Comparison of ENCODE assay signal across 24 cellular contexts in the genomic region with DNA sequence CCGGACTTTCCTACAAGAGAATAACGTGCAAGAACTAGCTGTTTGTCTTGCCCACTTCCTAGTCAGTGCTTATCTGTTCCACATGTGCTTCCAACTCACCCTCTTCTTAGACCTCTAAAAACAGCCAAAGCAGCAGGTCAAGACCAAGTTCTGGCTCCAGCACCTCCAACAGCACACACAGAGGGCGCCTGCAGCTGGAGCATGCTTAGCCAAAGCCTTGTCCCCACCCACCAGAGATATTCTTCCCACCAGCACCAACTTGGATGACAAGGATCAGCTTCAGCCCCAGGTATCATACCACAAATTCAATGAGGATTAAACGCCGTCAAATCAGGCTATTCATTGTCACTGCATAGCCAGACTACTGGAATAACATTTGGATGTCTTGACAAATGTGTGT. TPM values are rescaled to one million over a fixed set of nuclear protein-coding genes. Genes with fewer than 3 reads are reported as not detected.
A peak's percentile ranks its signal among the peaks of the same experiment; 100 is the strongest.
DNase-seq lines count a peak whose midpoint lies in the region; ATAC-seq, FAIRE-seq and TF ChIP-seq lines count a peak whose summit lies in the region.
"Had no signal": no experiment of that assay in that cellular context is flagged by ENCODE, and none has a peak within 500 bp of the region (broad histone marks: within the 10 kb centered on the region; RNA-seq: fewer than 3 reads in every experiment).

No MANE protein-coding gene starts in this region.

- H2BK5ac ChIP-seq in IMR-90 (ENCODE audit: low read depth, low read length, poor library complexity, severe bottlenecking) (no peak overlapping the region), trophoblast cell (ENCODE audit: low read depth, low read length, poor library complexity) (no peak overlapping the region)

- H3K9me3 ChIP-seq in IMR-90 (ENCODE audit: control insufficient read depth, insufficient read depth, low read length) (no peaks in the 10 kb centered on the region), K562 (replicated peaks; ENCODE audit: control insufficient read depth, insufficient read depth, low read depth, low read length) (no peaks in the 10 kb centered on the region), trophoblast cell (ENCODE audit: insufficient read depth, low read depth, low read length) (no peaks in the 10 kb centered on the region)
- H3K9me3 ChIP-seq: SJCRH30 had no signal

- no peak overlapping the region for H2BK20ac ChIP-seq in IMR-90 (ENCODE audit: low read depth, low read length)

- TF ChIP-seq CTCF in IMR-90 (conservative IDR thresholded peaks at IDR 0.05; ENCODE audit: low read depth, low read length), result no peak
- TF ChIP-seq CTCF in K562 (IDR thresholded peaks at IDR 0.05 in 2 of 3, conservative IDR thresholded peaks at IDR 0.05 in 1 of 3; ENCODE audit: insufficient read depth in 2 of 3, low read depth in 1 of 3, low read length in 3 of 3), result no peak

- peaks cover 10% of the 10 kb centered on the region for H3K9me1 ChIP-seq in IMR-90 (ENCODE audit: insufficient read depth, low read length)
- no peaks in the 10 kb centered on the region for H3K9me1 ChIP-seq in K562 (ENCODE audit: control insufficient read depth, insufficient read depth, low read length)

- H4K8ac ChIP-seq in IMR-90 (ENCODE audit: low read depth in 2 of 2, low read length in 2 of 2) (no peak overlapping the region), trophoblast cell (ENCODE audit: low read depth, low read length) (no peak overlapping the region)

- H4K20me1 ChIP-seq in IMR-90 (ENCODE audit: insufficient read depth, low read length) (0 out of 2 replicates have a peak, but pooled peaks cover 3% of the 10 kb centered on the region), K562 (replicated peaks; ENCODE audit: control insufficient read depth, insufficient read depth, low read length) (no peaks in the 10 kb centered on the region)
- H4K20me1 ChIP-seq: BLaER1 had no signal

- CTCF ChIA-PET in IMR-90 (lab: Yijun Ruan, JAX), result interaction anchor here (0.6 kb wide), 1 partner anchor 89 kb away, joined by 3 read pairs; no protein-coding TSS in a partner anchor
- CTCF ChIA-PET in K562 (lab: Yijun Ruan, JAX; ENCODE audit: low intra/inter-chr PET ratio), result no interaction called here

- no peak overlapping the region for H3K4me3 ChIP-seq in IMR-90 (ENCODE audit: insufficient read depth, low read depth, low read length)
- H3K4me3 ChIP-seq in K562, result no peak overlapping the region
- H3K4me3 ChIP-seq in trophoblast cell (ENCODE audit: low read depth, low read length), result no peak overlapping the region
- H3K4me3 ChIP-seq: BLaER1, GM12878, GM23248, SJCRH30 had no signal

- in situ Hi-C loops in IMR-90 (cut with MboI; ENCODE audit: low sequenced_read_pairs), result no loop called here
- in situ Hi-C loops in K562 (cut with MboI), result no loop called here

- H3K23ac ChIP-seq in IMR-90 (ENCODE audit: low read depth, low read length) (0 out of 2 replicates have a peak overlapping the region, but pooled peaks have one; percentile 27), trophoblast cell (ENCODE audit: low read length) (no peak overlapping the region)

- H3K27ac ChIP-seq in IMR-90 (ENCODE audit: insufficient read depth, low read length) (no peak overlapping the region), K562 (ENCODE audit: extremely low read depth, low read depth, low read length) (no peak overlapping the region), trophoblast cell (ENCODE audit: low read depth, low read length) (no peak overlapping the region)
- H3K27ac ChIP-seq: 22Rv1, BLaER1, GM23248, RWPE1, SJCRH30 had no signal

- no peak for TF ChIP-seq EP300 in K562 (IDR thresholded peaks at IDR 0.05; ENCODE audit: low read length)

- no peak for FAIRE-seq in K562 (lab: Jason Lieb, UNC)
- FAIRE-seq: GM12878 had no signal

- ATAC-seq in IMR-90 (ENCODE audit: low read depth) (no peak), K562 (peak; percentile 88), GM18517 (IDR thresholded peaks at IDR 0.05; ENCODE audit: unreplicated experiment) (no peak)
- ATAC-seq: GM12878 had no signal

- no peak overlapping the region for H2AFZ ChIP-seq in IMR-90 (replicated peaks; ENCODE audit: low read length, poor library complexity)
- H2AFZ ChIP-seq in K562 (ENCODE audit: low read depth, low read length), result peak overlapping the region; percentile 32
- no peak overlapping the region for H2AFZ ChIP-seq in trophoblast cell (ENCODE audit: insufficient read depth, low read length, poor library complexity)
- H2AFZ ChIP-seq: GM23248 had no signal

- no peak overlapping the region for H3K4me2 ChIP-seq in IMR-90 (ENCODE audit: low read depth, low read length)
- peak overlapping the region; percentile 33 for H3K4me2 ChIP-seq in K562 (ENCODE audit: insufficient read depth, low read length)
- no peak overlapping the region for H3K4me2 ChIP-seq in trophoblast cell (ENCODE audit: low read length)
- H3K4me2 ChIP-seq: BLaER1 had no signal

- H3K18ac ChIP-seq in IMR-90 (ENCODE audit: low read depth, low read length), result no peak overlapping the region
- H3K18ac ChIP-seq in trophoblast cell (ENCODE audit: low read length), result no peak overlapping the region

- no peak overlapping the region for H3K14ac ChIP-seq in IMR-90 (replicated peaks; ENCODE audit: low read depth, low read length)
- H3K14ac ChIP-seq in trophoblast cell (ENCODE audit: low read length), result no peak overlapping the region

- H2AK5ac ChIP-seq in IMR-90 (ENCODE audit: low read depth, low read length), result no peak overlapping the region
- no peak overlapping the region for H2AK5ac ChIP-seq in trophoblast cell (ENCODE audit: low read length)

- POLR2A ChIA-PET in IMR-90 (lab: Charles Lee; ENCODE audit: unreplicated experiment), result no interaction called here
- POLR2A ChIA-PET in K562 (lab: Yijun Ruan, JAX), result no interaction called here

- dilution Hi-C loops in IMR-90 (cut with HindIII; ENCODE audit: low sequenced_read_pairs, unreplicated experiment), result no loop called here

- H3K79me2 ChIP-seq in K562 (ENCODE audit: control insufficient read depth, insufficient read depth, low read length), result no peaks in the 10 kb centered on the region
- no peaks in the 10 kb centered on the region for H3K79me2 ChIP-seq in trophoblast cell (ENCODE audit: control insufficient read depth, insufficient read depth, low read length, poor library complexity)

- intact Hi-C loops in IMR-90 (cut with micrococcal nuclease), result no loop called here
- intact Hi-C loops in K562 (cut with micrococcal nuclease), result no loop called here

- peak; percentile 22 for DNase-seq in NCI-H82 (lab: John Stamatoyannopoulos, UW)
- DNase-seq in NCI-H82 treated with DMSO at 0.1 percent for 48 hours (lab: John Stamatoyannopoulos, UW; ENCODE audit: unreplicated experiment), result no peak
- no peak for DNase-seq in IMR-90
- DNase-seq in K562 (ENCODE audit: extremely low read depth in 1 of 4, low spot score in 3 of 4), result peak in 2 of 4 experiments; percentile 23 to 52
- DNase-seq in trophoblast cell, result peak; percentile 86
- no peak for DNase-seq in SHP77 treated with DMSO at 0.1 percent for 48 hours (lab: John Stamatoyannopoulos, UW)
- no peak for DNase-seq in NCI-H345 (lab: John Stamatoyannopoulos, UW)
- DNase-seq: ACHN; CD4-positive, alpha-beta memory T cell; DND-41; GM23248; H9; MM.1S; NCI-H1048; NCI-H1417 treated with DMSO at 0.1 percent for 48 hours; NCI-H187; NCI-H446 treated with DMSO at 0.1 percent for 48 hours; NCI-H526 treated with DMSO at 0.1 percent for 48 hours; SJCRH30 had no signal

- no peak overlapping the region for H2BK12ac ChIP-seq in trophoblast cell (ENCODE audit: low read length)

- H3K27me3 ChIP-seq in IMR-90 (ENCODE audit: control insufficient read depth, insufficient read depth, low read length), result no peaks in the 10 kb centered on the region
- no peaks in the 10 kb centered on the region for H3K27me3 ChIP-seq in K562 (ENCODE audit: control insufficient read depth in 2 of 2, insufficient read depth in 2 of 2, low read length in 2 of 2)
- no peaks in the 10 kb centered on the region for H3K27me3 ChIP-seq in trophoblast cell (ENCODE audit: insufficient read depth, low read length)
- H3K27me3 ChIP-seq: BLaER1, SJCRH30 had no signal

- H2BK120ac ChIP-seq in IMR-90 (ENCODE audit: low read depth, low read length) (no peak overlapping the region), trophoblast cell (ENCODE audit: insufficient read depth, low read length, poor library complexity) (no peak overlapping the region)

- H3K4me1 ChIP-seq in IMR-90 (ENCODE audit: control insufficient read depth, insufficient read depth, low read length), result peaks cover 3% of the 10 kb centered on the region; the same call in 1 of the 2 replicates
- H3K4me1 ChIP-seq in K562 (replicated peaks in 1 of 2; ENCODE audit: control insufficient read depth in 2 of 2, insufficient read depth in 2 of 2, low read length in 2 of 2), result peaks cover 0 to 2% of the 10 kb centered on the region in 2 experiments; a peak in 2 of 5 replicates
- no peaks in the 10 kb centered on the region for H3K4me1 ChIP-seq in trophoblast cell (ENCODE audit: control insufficient read depth in 1 of 2, insufficient read depth in 2 of 2, low read length in 2 of 2)
- H3K4me1 ChIP-seq: SJCRH30 had no signal

- H4K91ac ChIP-seq in IMR-90 (ENCODE audit: insufficient read depth, low read depth, low read length) (no peak overlapping the region), trophoblast cell (ENCODE audit: low read depth, low read length) (no peak overlapping the region)

- H2BK15ac ChIP-seq in IMR-90 (ENCODE audit: low read depth, low read length), result no peak overlapping the region

- H3K56ac ChIP-seq in IMR-90 (ENCODE audit: extremely low read depth, insufficient read depth, low read length), result no peak overlapping the region

- BruUV-seq in IMR-90 (replicated peaks; lab: Mats Ljungman, UMichigan), result no TSS peak
- no TSS peak for BruUV-seq in K562 (replicated peaks; lab: Mats Ljungman, UMichigan)

- peaks cover 4 to 25% of the 10 kb centered on the region in 2 experiments for H3K79me1 ChIP-seq in IMR-90 (ENCODE audit: low read depth in 1 of 2, low read length in 2 of 2)
- H3K79me1 ChIP-seq in trophoblast cell (ENCODE audit: low read length), result no peaks in the 10 kb centered on the region

- no peak for TF ChIP-seq POLR2A in IMR-90 (IDR thresholded peaks at IDR 0.05; ENCODE audit: low read depth, low read length)
- no peak for TF ChIP-seq POLR2A in K562 (conservative IDR thresholded peaks at IDR 0.05)

- H3K4ac ChIP-seq in IMR-90 (ENCODE audit: low read depth, low read length), result no peak overlapping the region
- no peak overlapping the region for H3K4ac ChIP-seq in trophoblast cell (ENCODE audit: low read depth, low read length)

- H2AK9ac ChIP-seq in IMR-90 (replicated peaks; ENCODE audit: low read depth, low read length, poor library complexity), result no peak overlapping the region

- H3K36me3 ChIP-seq in IMR-90 (ENCODE audit: control insufficient read depth, insufficient read depth, low read length) (peaks cover 4% of the 10 kb centered on the region), K562 (ENCODE audit: control insufficient read depth, insufficient read depth, low read length) (peaks cover 7% of the 10 kb centered on the region; the same call in 2 of the 3 replicates), trophoblast cell (ENCODE audit: control insufficient read depth in 1 of 2, insufficient read depth in 2 of 2, low read length in 2 of 2) (peaks cover 6 to 10% of the 10 kb centered on the region in 2 experiments)

- 100% methylated on average over 1 of the region's 5 CpGs; no CpG with 5 or more reads in 1 of the 2 experiments for WGBS in IMR-90 (ENCODE audit: extremely low coverage in 2 of 2, insufficient read length in 1 of 2), 2 experiments
- 18% methylated on average over 5 of the region's 5 CpGs for WGBS in K562 (ENCODE audit: insufficient coverage, low coverage, missing lambda C conversion rate)
- no CpG with 5 or more reads among the region's 5 CpGs for WGBS in trophoblast cell (ENCODE audit: extremely low coverage, insufficient coverage, insufficient read length)

- H3K9ac ChIP-seq in IMR-90 (ENCODE audit: low read depth, low read length) (no peak overlapping the region), K562 (ENCODE audit: insufficient read depth in 1 of 2, low read depth in 2 of 2, low read length in 2 of 2) (no peak overlapping the region; a peak in 1 of 4 replicates), trophoblast cell (ENCODE audit: low read length) (no peak overlapping the region)
- H3K9ac ChIP-seq: BLaER1, GM23248 had no signal

- TF ChIP-seq RAD21 in IMR-90 (IDR thresholded peaks at IDR 0.05; ENCODE audit: low read length) (no peak), K562 (CRISPR knock-in tag; conservative IDR thresholded peaks at IDR 0.05 in 1 of 2, IDR thresholded peaks at IDR 0.05 in 1 of 2) (no peak)

- no peak overlapping the region for H4K5ac ChIP-seq in IMR-90 (ENCODE audit: low read depth, low read length)

- H4K12ac ChIP-seq in trophoblast cell (ENCODE audit: low read depth, low read length), result no peak overlapping the region

RNA-seq across cellular contexts. Expression of a gene that starts 17.9 kb away (rescaled TPM):
- total RNA-seq in IMR-90 (2012; rRNA removed) (11.3 and 16.1 TPM in 2 replicates), K562 (2014; rRNA removed) (4.1 and 4.5 TPM in 2 replicates), K562 (2014; rRNA removed; fragmentation: Illumina TruSeq; extraction: Trizol) (11.3 and 13.1 TPM in 2 replicates), K562 (2015; rRNA removed; fragmentation: Illumina TruSeq; extraction: Trizol) (6.7 and 7.4 TPM in 2 replicates), K562 (2021) (8.4 and 9.0 TPM in 2 replicates)
- polyA plus RNA-seq in IMR-90 (2012; rRNA removed) (9.5 and 11.6 TPM in 2 replicates), K562 (2011; rRNA removed) (7.0 and 10.6 TPM in 2 replicates), K562 (2014; fragmentation: Illumina TruSeq; extraction: Trizol) (8.0 and 9.0 TPM in 2 replicates), K562 (2014; fragmentation: Nextera tagmentation; extraction: Ambion mirVana) (1 to 10 TPM; 4.0 to 5.9 TPM), K562 (2014; rRNA removed) (9.0 TPM in 2 replicates)
- polyA plus RNA-seq in IMR-90 (2012; cell fraction: cytosol; rRNA removed), result 3.2 and 3.6 TPM in 2 replicates
- 7.4 and 24.5 TPM in 2 replicates for polyA plus RNA-seq in IMR-90 (2012; cell fraction: nucleus; rRNA removed; ENCODE audit: low replicate concordance)
- 9.2 and 14.9 TPM in 2 replicates for total RNA-seq in K562 (2011; cell fraction: chromatin; rRNA removed; ENCODE audit: low replicate concordance)
- total RNA-seq in K562 (2011; cell fraction: nucleolus; rRNA removed), result 7.6 and 10.3 TPM in 2 replicates
- 12.7 and 20.4 TPM in 2 replicates for total RNA-seq in K562 (2011; cell fraction: nucleoplasm; rRNA removed)
- 3.1 and 5.0 TPM in 2 replicates for polyA plus RNA-seq in K562 (2011; cell fraction: cytosol; rRNA removed)
- 6.0 and 6.9 TPM in 2 replicates for polyA plus RNA-seq in K562 (2011; cell fraction: nucleus; rRNA removed)
- polyA plus RNA-seq in K562 (2012), result 5.8 and 9.1 TPM in 2 replicates
- polyA minus RNA-seq in K562 (2011; rRNA and poly(A)+ RNA removed), result 10.5 and 11.5 TPM in 2 replicates
- 3.4 and 3.5 TPM in 2 replicates for polyA minus RNA-seq in K562 (2011; cell fraction: cytosol; rRNA and poly(A)+ RNA removed)
- 4.6 and 4.8 TPM in 2 replicates for polyA minus RNA-seq in K562 (2011; cell fraction: nucleus; rRNA and poly(A)+ RNA removed)
- 7.5 and 7.8 TPM in 2 replicates for polyA plus RNA-seq in trophoblast cell (2013)

Comparison
In these comparisons a context has a peak if more than half of its experiments do, and no peak if none do; other contexts are left out.
1. DNase-seq: peak in NCI-H82 (single experiment) and trophoblast cell (2 of 2); none in NCI-H82 treated with DMSO at 0.1 percent for 48 hours (single experiment), IMR-90 (single experiment), SHP77 treated with DMSO at 0.1 percent for 48 hours (single experiment) and NCI-H345 (single experiment).